Comparison of ENCODE assay signal across 9 cellular contexts in genomic region chr13:27007166-27007565, GRCh38.
DNase-seq lines count a peak whose midpoint lies in the region; ATAC-seq and TF ChIP-seq lines count a peak whose summit lies in the region.
"Had no signal": no experiment of that assay in that cellular context is flagged by ENCODE, and none has a peak within 500 bp of the region (broad histone marks: within the 10 kb centered on the region; RNA-seq: fewer than 3 reads in every experiment).

No MANE protein-coding gene starts in this region.

- H3K27me3 ChIP-seq in spleen (replicated peaks in 1 of 7), result peaks cover 0 to 26% (median 21%) of the 10 kb centered on the region in 7 donors

- no peak for ATAC-seq in omental fat pad (ENCODE audit: low FRiP score)
- ATAC-seq in HG03565 (IDR thresholded peaks at IDR 0.05; ENCODE audit: unreplicated experiment), result no peak

- 58 to 64% (median 61%) methylated on average over 12 of the region's 12 CpGs for WGBS in spleen, 5 donors

- no peaks in the 10 kb centered on the region for H3K36me3 ChIP-seq in SK-N-MC (ENCODE audit: insufficient read depth, low read length)
- H3K36me3 ChIP-seq in spleen, result no peaks in the 10 kb centered on the region

- no peak overlapping the region for H3K9ac ChIP-seq in SK-N-MC (ENCODE audit: insufficient read length)

- no peaks in the 10 kb centered on the region for H3K9me3 ChIP-seq in SK-N-MC (ENCODE audit: low read depth, low read length)
- H3K9me3 ChIP-seq in iPS-18c (ENCODE audit: control insufficient read depth, insufficient read depth, low read length), result no peaks in the 10 kb centered on the region
- peaks cover 0 to 4% (median 0%) of the 10 kb centered on the region in 8 donors for H3K9me3 ChIP-seq in spleen

- no peak overlapping the region for H3K27ac ChIP-seq in SK-N-MC
- no peak overlapping the region for H3K27ac ChIP-seq in spleen

- DNase-seq in NCI-H1092 treated with DMSO at 0.1 percent for 48 hours (lab: John Stamatoyannopoulos, UW) (peak; percentile 90), SK-N-MC (ENCODE audit: low read depth, low spot score) (no peak), spleen (peak; percentile 40), omental fat pad (ENCODE audit: low spot score) (no peak), RKO (ENCODE audit: low spot score) (no peak)
- DNase-seq in activated CD4-positive, alpha-beta T cell treated with anti-CD3 and anti-CD28 coated beads for 1 hour, result no peak

- no peak for TF ChIP-seq CTCF in spleen (IDR thresholded peaks at IDR 0.05 in 8 of 11, conservative IDR thresholded peaks at IDR 0.05 in 3 of 11)
- no peak for TF ChIP-seq CTCF in omental fat pad (IDR thresholded peaks at IDR 0.05)

- peak overlapping the region; percentile 75 for H3K4me3 ChIP-seq in SK-N-MC
- H3K4me3 ChIP-seq in iPS-18c (ENCODE audit: insufficient read depth, low read depth, low read length), result peak overlapping the region; percentile 55; the same call in 1 of the 2 replicates
- peak overlapping the region in 5 of 8 donors; percentile 21 to 62 (median 27) for H3K4me3 ChIP-seq in spleen
- H3K4me3 ChIP-seq: K562 had no signal

- intact Hi-C loops in spleen (cut with DNase I; ENCODE audit: low total_unique reads), result no loop called here

- H3K4me1 ChIP-seq in spleen, result peaks cover 6 to 23% (median 15%) of the 10 kb centered on the region in 6 donors

- TF ChIP-seq POLR2A in spleen (IDR thresholded peaks at IDR 0.05), result no peak

Comparison
In these comparisons a context has a peak if more than half of its experiments do, and no peak if none do; other contexts are left out.
1. DNase-seq: peak in NCI-H1092 treated with DMSO at 0.1 percent for 48 hours (single experiment) and spleen (single experiment); none in SK-N-MC (single experiment), omental fat pad (single experiment), RKO (single experiment) and activated CD4-positive, alpha-beta T cell treated with anti-CD3 and anti-CD28 coated beads for 1 hour (single experiment).
2. Peak in every context shown above with its lines, with median percentiles within 50 percentile points of each other: H3K4me3 ChIP-seq.